In the genomic region with DNA sequence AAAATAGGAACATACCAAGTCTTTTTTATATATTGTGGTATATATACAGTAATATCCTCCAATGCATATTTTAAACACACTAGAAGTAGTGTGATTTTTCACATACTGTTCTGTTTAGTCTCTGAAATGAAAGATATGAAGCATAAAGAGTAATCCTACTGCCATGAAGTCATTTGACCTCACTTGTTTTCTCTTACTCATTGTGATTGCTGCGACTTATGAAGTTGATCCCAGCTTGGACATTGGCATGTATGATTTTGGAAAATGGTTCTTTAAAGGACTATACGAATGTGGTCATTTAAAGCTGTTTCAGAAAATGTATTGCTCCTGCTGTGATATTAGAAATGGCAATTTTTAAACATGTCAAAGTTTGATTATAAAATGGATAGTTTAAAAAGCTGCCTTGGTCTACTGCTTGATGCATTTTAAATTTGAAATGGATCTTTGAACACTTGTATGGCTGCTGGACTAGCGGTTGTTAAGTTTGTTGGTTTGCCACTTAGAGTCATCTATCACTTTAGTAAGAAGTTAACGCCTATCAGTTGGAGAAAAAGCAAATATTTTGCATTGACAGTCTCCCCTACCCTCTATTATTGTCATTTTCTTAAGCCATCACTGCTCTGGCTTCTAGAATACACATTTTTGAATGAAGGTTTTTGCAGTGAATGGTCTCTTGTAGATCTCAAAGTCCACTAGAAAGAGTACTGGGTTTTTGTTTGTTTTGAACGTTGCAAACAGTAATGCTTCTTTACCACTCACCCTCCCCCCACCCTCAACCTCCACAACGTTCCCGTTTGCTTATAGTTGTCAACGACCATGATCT, we compare ENCODE assay signal across 8 cellular contexts. TPM values are rescaled to one million over a fixed set of nuclear protein-coding genes. Genes with fewer than 3 reads are reported as not detected.
DNase-seq lines count a peak whose midpoint lies in the region; ATAC-seq and TF ChIP-seq lines count a peak whose summit lies in the region.

No MANE protein-coding gene starts in this region.

- peak overlapping the region in 9 of 10 donors; percentile 91 to 98 (median 94) for H3K4me3 ChIP-seq in heart right ventricle
- peak overlapping the region; percentile 74 for H3K4me3 ChIP-seq in brain microvascular endothelial cell (ENCODE audit: low read depth, low read length)
- peak overlapping the region; percentile 37 for H3K4me3 ChIP-seq in mononuclear cell (ENCODE audit: low read length)
- H3K4me3 ChIP-seq in aorta (ENCODE audit: low read length in 2 of 2): no peak overlapping the region

- ATAC-seq in heart right ventricle (no peak), left ventricle myocardium superior (no peak), aorta (ENCODE audit: low FRiP score) (no peak), HG02759 (IDR thresholded peaks at IDR 0.05; ENCODE audit: unreplicated experiment) (no peak), GM21447 (IDR thresholded peaks at IDR 0.05; ENCODE audit: unreplicated experiment) (no peak)

- 35 to 37% methylated on average over 8 of the region's 8 CpGs for WGBS in heart right ventricle, 2 donors
- 37 to 38% methylated on average over 8 of the region's 8 CpGs for WGBS in aorta, 2 donors

- no peaks in the 10 kb centered on the region for H3K27me3 ChIP-seq in heart right ventricle
- no peaks in the 10 kb centered on the region for H3K27me3 ChIP-seq in brain microvascular endothelial cell (replicated peaks)
- H3K27me3 ChIP-seq in mononuclear cell (ENCODE audit: insufficient read depth, low read length): no peaks in the 10 kb centered on the region
- no peaks in the 10 kb centered on the region for H3K27me3 ChIP-seq in aorta (ENCODE audit: control insufficient read depth in 1 of 2, insufficient read depth in 2 of 2, low read length in 1 of 2)

- H3K9me3 ChIP-seq in heart right ventricle: no peaks in the 10 kb centered on the region
- H3K9me3 ChIP-seq in mononuclear cell (ENCODE audit: low read depth, low read length): no peaks in the 10 kb centered on the region
- no peaks in the 10 kb centered on the region for H3K9me3 ChIP-seq in aorta (ENCODE audit: control insufficient read depth, low read length)

- intact Hi-C loops in heart right ventricle (cut with DNase I): loop anchor here in 9 of 10 donors (2.0 to 10.0 kb wide), 3 partner anchors 55 to 57 kb away; no protein-coding TSS in a partner anchor
- intact Hi-C loops in left ventricle myocardium superior (cut with micrococcal nuclease): no loop called here
- intact Hi-C loops in aorta (cut with DNase I): loop anchor here in 1 of 2 donors (2.0 kb wide), 1 partner anchor 57 kb away; no protein-coding TSS in a partner anchor

- in situ Hi-C loops in brain microvascular endothelial cell (cut with HindIII; ENCODE audit: low pct_ligation_motif_present, low sequenced_read_pairs): no loop called here

- peaks cover 0 to 58% (median 45%) of the 10 kb centered on the region in 9 donors for H3K4me1 ChIP-seq in heart right ventricle
- peaks cover 39% of the 10 kb centered on the region for H3K4me1 ChIP-seq in mononuclear cell (ENCODE audit: insufficient read depth, low read length)
- peaks cover 5 to 8% of the 10 kb centered on the region in 2 donors for H3K4me1 ChIP-seq in aorta (ENCODE audit: control insufficient read depth in 1 of 2, insufficient read depth in 2 of 2, low read length in 2 of 2)

- no peak for DNase-seq in heart right ventricle
- DNase-seq in left ventricle myocardium superior: no peak
- no peak for DNase-seq in brain microvascular endothelial cell
- DNase-seq in aorta: no peak
- no peak for DNase-seq in NCI-H187 (lab: John Stamatoyannopoulos, UW)

- peak overlapping the region in 8 of 10 donors; percentile 32 to 96 (median 92) for H3K27ac ChIP-seq in heart right ventricle
- no peak overlapping the region for H3K27ac ChIP-seq in brain microvascular endothelial cell
- H3K27ac ChIP-seq in aorta (ENCODE audit: low read depth in 1 of 2, low read length in 2 of 2): peak overlapping the region; percentile 52 to 72

- no peak for TF ChIP-seq CTCF in heart right ventricle (IDR thresholded peaks at IDR 0.05)
- no peak for TF ChIP-seq CTCF in brain microvascular endothelial cell (IDR thresholded peaks at IDR 0.05; ENCODE audit: low read depth, low read length, missing control alignments)

- H3K36me3 ChIP-seq in heart right ventricle (peaks cover 0 to 21% (median 0%) of the 10 kb centered on the region in 9 donors), brain microvascular endothelial cell (replicated peaks) (no peaks in the 10 kb centered on the region), aorta (ENCODE audit: control insufficient read depth in 1 of 2, insufficient read depth in 2 of 2, low read length in 1 of 2) (no peaks in the 10 kb centered on the region)

RNA-seq across cellular contexts. Expression of gene PCGF5, which starts 0.9 kb away (rescaled TPM):
- total RNA-seq in heart right ventricle: 100 to 1,000 TPM in 1 of 10 donors, 10 to 100 TPM in 9; 65.4 to 104 (median 79.5) TPM
- 10 to 100 TPM; 46.2 to 62.8 TPM for polyA plus RNA-seq in heart right ventricle
- total RNA-seq in left ventricle myocardium superior: 71.4 TPM
- total RNA-seq in mononuclear cell: 106 TPM
- 100 to 1,000 TPM in 1 of 2 donors, 10 to 100 TPM in 1; 77.7 to 145 TPM for total RNA-seq in aorta
- polyA plus RNA-seq in aorta: 100 to 1,000 TPM in 1 of 2 donors, 10 to 100 TPM in 1; 47.1 to 115 TPM

Comparison
In these comparisons a context has a peak if more than half of its experiments do, and no peak if none do; other contexts are left out.
1. H3K4me3 ChIP-seq: peak in heart right ventricle (9 of 10), brain microvascular endothelial cell (single experiment) and mononuclear cell (single experiment); none in aorta (0 of 2).